ENCODE assay signal across 8 cellular contexts in the genomic region with DNA sequence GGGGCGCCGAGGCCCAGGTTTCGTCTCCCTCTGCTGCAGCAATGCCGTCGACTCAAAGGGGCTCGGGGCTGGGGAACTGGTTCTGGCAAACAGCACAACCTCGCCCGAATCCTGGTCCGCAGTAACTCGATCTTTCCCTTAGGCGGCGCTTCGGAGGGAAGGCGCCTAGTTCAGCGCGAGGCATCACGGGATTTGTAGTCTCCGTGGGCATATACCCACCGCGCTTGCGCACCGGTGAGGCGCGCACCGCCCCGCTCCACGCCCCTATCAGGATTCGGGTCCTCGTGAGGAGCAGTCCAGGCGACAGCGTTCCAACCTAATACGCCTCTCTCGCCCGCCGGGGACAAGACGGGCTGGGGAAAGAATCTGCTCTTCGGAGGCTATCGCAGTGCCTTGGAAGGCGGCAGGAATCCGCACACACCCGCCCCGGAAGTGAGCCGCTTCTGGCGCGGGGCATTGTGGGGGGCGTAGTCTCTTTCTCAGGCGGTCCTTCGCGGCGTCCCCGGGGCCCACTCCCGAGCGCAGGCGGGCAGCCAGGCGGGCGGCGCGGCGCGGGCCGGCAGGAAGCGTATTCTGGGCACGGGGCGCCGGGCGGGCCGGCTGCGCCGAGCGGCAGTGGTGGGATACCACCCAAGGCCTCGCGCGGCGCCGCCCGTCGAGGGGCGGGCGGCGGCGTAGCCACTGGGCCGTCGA. TPM values are rescaled to one million over a fixed set of nuclear protein-coding genes. Genes with fewer than 3 reads are reported as not detected.
A peak's percentile ranks its signal among the peaks of the same experiment; 100 is the strongest.
DNase-seq lines count a peak whose midpoint lies in the region; ATAC-seq and TF ChIP-seq lines count a peak whose summit lies in the region.

A gene (plus strand): TSS at position 505 of the 693 bp plus-strand sequence. CDS start 235 bp downstream, outside the sequence.

- no peaks in the 10 kb centered on the region for H3K27me3 Mint-ChIP-seq in activated T-cell treated with anti-CD3 and anti-CD28 coated beads, Interleukin-2, amount 50 U/mL, for 4 hours (ENCODE audit: low read depth)

- H3K27ac ChIP-seq in DND-41 (ENCODE audit: low read length) (peak within 1 kb of the TSS; percentile 94), KMS-11 (peak within 1 kb of the TSS; percentile 72), muscle layer of duodenum (ENCODE audit: low read length) (peak within 1 kb of the TSS; percentile 95)

- peaks cover 39% of the 10 kb centered on the region for H3K4me1 Mint-ChIP-seq in activated T-cell treated with anti-CD3 and anti-CD28 coated beads, Interleukin-2, amount 50 U/mL, for 4 hours (ENCODE audit: low read depth)

- peak; percentile 95 for TF ChIP-seq CTCF in DND-41 (IDR thresholded peaks at IDR 0.05; ENCODE audit: borderline replicate concordance, extremely low read depth, low read length, poor library complexity, severe bottlenecking)
- peak; percentile 76 for TF ChIP-seq CTCF in KMS-11 (conservative IDR thresholded peaks at IDR 0.05; ENCODE audit: low read depth, low read length)

- H4K20me1 ChIP-seq in DND-41 (ENCODE audit: insufficient read depth, low read length): peaks cover 21% of the 10 kb centered on the region
- H4K20me1 ChIP-seq in KMS-11 (ENCODE audit: insufficient read depth): no peaks in the 10 kb centered on the region

- H2AFZ ChIP-seq in DND-41 (ENCODE audit: low read depth, low read length) (peak within 1 kb of the TSS; percentile 89), KMS-11 (ENCODE audit: low read depth) (peak within 1 kb of the TSS; percentile 64)

- H3K9ac ChIP-seq in DND-41 (ENCODE audit: low read depth, low read length) (peak within 1 kb of the TSS; percentile 62), KMS-11 (peak within 1 kb of the TSS; percentile 57)

- peak within 1 kb of the TSS; percentile 92 for H3K4me2 ChIP-seq in DND-41 (ENCODE audit: insufficient read depth, low read length)
- peak within 1 kb of the TSS; percentile 88 for H3K4me2 ChIP-seq in KMS-11

- no peaks in the 10 kb centered on the region for H3K27me3 ChIP-seq in DND-41 (ENCODE audit: insufficient read depth, low read length, poor library complexity)
- H3K27me3 ChIP-seq in KMS-11 (ENCODE audit: insufficient read depth, low read depth): 0 out of 2 replicates have a peak, but pooled peaks cover 2% of the 10 kb centered on the region
- no peaks in the 10 kb centered on the region for H3K27me3 ChIP-seq in muscle layer of duodenum (ENCODE audit: low read depth, low read length)

- ATAC-seq in DND-41 (ENCODE audit: insufficient read depth, low read depth) (peak; percentile 49), GM21737 (IDR thresholded peaks at IDR 0.05; ENCODE audit: unreplicated experiment) (peak; percentile 46), esophagus mucosa (peak; percentile 74)
- ATAC-seq in activated T-cell treated with anti-CD3 and anti-CD28 coated beads, Interleukin-2, amount 50 U/mL, for 4 hours: peak; percentile 56 to 59

- H3K4me3 Mint-ChIP-seq in activated T-cell treated with anti-CD3 and anti-CD28 coated beads, Interleukin-2, amount 50 U/mL, for 4 hours: peak within 1 kb of the TSS; percentile 93

- H3K4me1 ChIP-seq in DND-41 (ENCODE audit: insufficient read depth, low read length) (peaks cover 46% of the 10 kb centered on the region), KMS-11 (ENCODE audit: low read depth, poor library complexity, severe bottlenecking) (peaks cover 29% of the 10 kb centered on the region), muscle layer of duodenum (ENCODE audit: control insufficient read depth in 1 of 2, insufficient read depth in 2 of 2, low read length in 2 of 2) (peaks cover 22 to 34% of the 10 kb centered on the region in 2 donors)

- no peaks in the 10 kb centered on the region for H3K36me3 Mint-ChIP-seq in activated T-cell treated with anti-CD3 and anti-CD28 coated beads, Interleukin-2, amount 50 U/mL, for 4 hours (ENCODE audit: insufficient read depth)

- H3K4me3 ChIP-seq in DND-41 (ENCODE audit: low read depth in 1 of 2, low read length in 2 of 2) (peak within 1 kb of the TSS; percentile 27 to 71), KMS-11 (IDR thresholded peaks at IDR 0.05; ENCODE audit: insufficient read depth, low read depth, low read length) (no peak within 1 kb of the TSS), muscle layer of duodenum (ENCODE audit: low read depth in 1 of 2, low read length in 2 of 2) (peak within 1 kb of the TSS; percentile 74 to 85)

- no peaks in the 10 kb centered on the region for H3K9me3 Mint-ChIP-seq in activated T-cell treated with anti-CD3 and anti-CD28 coated beads, Interleukin-2, amount 50 U/mL, for 4 hours

- DNase-seq in DND-41: peak; percentile 96
- DNase-seq in activated T-cell treated with anti-CD3 and anti-CD28 coated beads, Interleukin-2, amount 50 U/mL, for 4 hours: peak; percentile 89
- DNase-seq in stimulated activated CD8-positive, alpha-beta memory T cell treated with anti-CD3 and anti-CD28 coated beads, Interleukin-7, amount 100 ng/mL, for 24 hours (ENCODE audit: low read depth): peak; percentile 84

- H3K9me3 ChIP-seq in DND-41 (ENCODE audit: insufficient read depth, low read length, severe bottlenecking) (no peaks in the 10 kb centered on the region), muscle layer of duodenum (ENCODE audit: control insufficient read depth in 1 of 2, low read length in 2 of 2) (no peaks in the 10 kb centered on the region)

- H3K79me2 ChIP-seq in DND-41 (ENCODE audit: insufficient read depth, low read length) (peaks cover 41% of the 10 kb centered on the region), KMS-11 (ENCODE audit: insufficient read depth, low read depth) (peaks cover 30% of the 10 kb centered on the region)

- peaks cover 17% of the 10 kb centered on the region for H3K36me3 ChIP-seq in DND-41 (ENCODE audit: insufficient read depth, low read length)
- H3K36me3 ChIP-seq in KMS-11 (ENCODE audit: insufficient read depth): no peaks in the 10 kb centered on the region
- H3K36me3 ChIP-seq in muscle layer of duodenum (ENCODE audit: control insufficient read depth in 1 of 2, insufficient read depth in 2 of 2, low read length in 2 of 2): peaks cover 0 to 4% of the 10 kb centered on the region in 2 donors

TF ChIP-seq in PFSK-1, 5 proteins besides CTCF, POLR2A, EP300 and RAD21:
- TF ChIP-seq POLR2AphosphoS5 (IDR thresholded peaks at IDR 0.05; ENCODE audit: low read depth, low read length) (no peak; the same call in 1 of the 2 replicates), SIN3A (IDR thresholded peaks at IDR 0.05; ENCODE audit: borderline replicate concordance, insufficient read depth, low read length) (no peak), FOXP2 (optimal IDR thresholded peaks at IDR 0.05; ENCODE audit: borderline replicate concordance, extremely low read depth, extremely low read length, insufficient read depth) (peak; percentile 28), TAF1 (IDR thresholded peaks at IDR 0.05; ENCODE audit: borderline replicate concordance, insufficient read depth, low read length) (0 out of 2 replicates have a peak, but pooled peaks have one; percentile 27)

RNA-seq across cellular contexts. Expression of the gene that starts here (rescaled TPM):
- 38.7 TPM for polyA plus RNA-seq in PFSK-1 (2012; ENCODE audit: insufficient read length, low read depth)
- 10 to 100 TPM; 42.1 to 51.4 (median 43.1) TPM for total RNA-seq in activated T-cell treated with anti-CD3 and anti-CD28 coated beads, Interleukin-2, amount 50 U/mL, for 4 hours
- 16.8 TPM for total RNA-seq in esophagus mucosa
